ENCODE assay signal across 9 cellular contexts in the genomic region with DNA sequence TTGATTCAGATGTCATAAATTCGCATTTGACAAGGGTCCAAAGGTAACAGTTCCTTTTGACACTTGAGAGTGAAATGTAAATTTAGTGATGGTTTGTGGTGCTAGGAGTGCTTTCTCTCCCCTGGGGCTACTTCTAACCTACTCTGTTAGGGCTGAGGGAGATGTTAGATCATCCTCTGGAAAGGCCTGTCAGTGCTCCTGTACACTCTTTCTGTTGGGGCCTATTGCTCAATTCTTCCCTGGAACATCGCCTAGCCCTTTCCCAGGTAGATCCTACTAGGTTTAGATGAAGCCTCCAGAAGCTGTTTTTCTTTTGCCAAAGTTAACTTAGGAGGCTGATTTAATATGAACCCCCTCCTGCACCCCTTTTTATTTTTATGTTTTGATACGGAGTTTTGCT. TPM values are rescaled to one million over a fixed set of nuclear protein-coding genes. Genes with fewer than 3 reads are reported as not detected.
A peak's percentile ranks its signal among the peaks of the same experiment; 100 is the strongest.
DNase-seq lines count a peak whose midpoint lies in the region; ATAC-seq and TF ChIP-seq lines count a peak whose summit lies in the region.
"Had no signal": no experiment of that assay in that cellular context is flagged by ENCODE, and none has a peak within 500 bp of the region (broad histone marks: within the 10 kb centered on the region; RNA-seq: fewer than 3 reads in every experiment).

No MANE protein-coding gene starts in this region.

- DNase-seq in NCI-H2171 treated with DMSO at 0.1 percent for 48 hours (lab: John Stamatoyannopoulos, UW) = peak; percentile 10
- DNase-seq in NCI-H2171 (lab: John Stamatoyannopoulos, UW) = no peak
- DNase-seq in NCI-H2107 (lab: John Stamatoyannopoulos, UW) = peak; percentile 25
- no peak for DNase-seq in spleen
- no peak for DNase-seq in NCI-H2227 (lab: John Stamatoyannopoulos, UW; ENCODE audit: unreplicated experiment)
- DNase-seq in hippocampal formation (lab: John Stamatoyannopoulos, UW) = no peak

- peaks cover 8% of the 10 kb centered on the region for H3K4me1 ChIP-seq in ectodermal cell (ENCODE audit: control insufficient read depth, insufficient read depth, low read length)
- H3K4me1 ChIP-seq in spleen = peaks cover 9 to 23% (median 20%) of the 10 kb centered on the region in 6 donors

- H3K36me3 ChIP-seq in ectodermal cell (ENCODE audit: control insufficient read depth, insufficient read depth, low read length) = peaks cover 9% of the 10 kb centered on the region
- H3K36me3 ChIP-seq in spleen = peaks cover 0 to 13% (median 5%) of the 10 kb centered on the region in 6 donors

- H3K27me3 ChIP-seq in ectodermal cell (ENCODE audit: control insufficient read depth, insufficient read depth, low read length, poor library complexity, severe bottlenecking) (no peaks in the 10 kb centered on the region), spleen (replicated peaks in 1 of 7) (no peaks in the 10 kb centered on the region)
- H3K27me3 ChIP-seq: SJSA1 had no signal

- no peak for TF ChIP-seq POLR2A in spleen (IDR thresholded peaks at IDR 0.05)

- ATAC-seq in GM19328 (IDR thresholded peaks at IDR 0.05; ENCODE audit: unreplicated experiment) = no peak

- H3K9me3 ChIP-seq in ectodermal cell (ENCODE audit: control insufficient read depth, low read length) = no peaks in the 10 kb centered on the region
- H3K9me3 ChIP-seq in spleen = no peaks in the 10 kb centered on the region
- H3K9me3 ChIP-seq: SJSA1 had no signal

- no peak for TF ChIP-seq CTCF in spleen (IDR thresholded peaks at IDR 0.05 in 8 of 11, conservative IDR thresholded peaks at IDR 0.05 in 3 of 11)

- WGBS in ectodermal cell, 2 experiments = 85 to 96% methylated on average over 3 of the region's 3 CpGs
- 80 to 88% (median 82%) methylated on average over 3 of the region's 3 CpGs for WGBS in spleen, 5 donors

- H3K27ac ChIP-seq in ectodermal cell (ENCODE audit: insufficient read depth, low read depth, low read length, poor library complexity, severe bottlenecking) (no peak overlapping the region), spleen (peak overlapping the region; percentile 61 to 95 (median 89))
- H3K27ac ChIP-seq: SJSA1 had no signal

- H3K4me3 ChIP-seq in ectodermal cell (ENCODE audit: insufficient read depth, low read depth, low read length) (peak overlapping the region; percentile 68), spleen (peak overlapping the region in 3 of 8 donors; percentile 60 to 86 (median 71))

- intact Hi-C loops in spleen (cut with DNase I; ENCODE audit: low total_unique reads) = loop anchor here (10.0 kb wide), 1 partner anchor 503 kb away; the partner anchor contains the start of gene STAG1

RNA-seq across cellular contexts. Expression of gene PCCB, which starts 1.4 kb away (rescaled TPM):
- polyA plus RNA-seq in ectodermal cell (2013, experiment 1 of 4) = 61.7 TPM
- polyA plus RNA-seq in ectodermal cell (2013, experiment 2 of 4) = 63.0 TPM
- polyA plus RNA-seq in ectodermal cell (2013, experiment 3 of 4) = 52.4 TPM
- 56.5 TPM for polyA plus RNA-seq in ectodermal cell (2013, experiment 4 of 4)
- total RNA-seq in spleen = 10 to 100 TPM; 17.3 to 24.7 (median 21.0) TPM
- 10 to 100 TPM; 11.9 to 18.3 (median 15.7) TPM for polyA plus RNA-seq in spleen

RNA-seq across cellular contexts. Expression of gene MSL2, which starts 55.4 kb away (rescaled TPM):
- 35.4 TPM for polyA plus RNA-seq in ectodermal cell (2013, experiment 1 of 4)
- 33.9 TPM for polyA plus RNA-seq in ectodermal cell (2013, experiment 2 of 4)
- 33.0 TPM for polyA plus RNA-seq in ectodermal cell (2013, experiment 3 of 4)
- polyA plus RNA-seq in ectodermal cell (2013, experiment 4 of 4) = 37.1 TPM
- total RNA-seq in spleen = 10 to 100 TPM; 46.9 to 89.3 (median 59.6) TPM
- polyA plus RNA-seq in spleen = 10 to 100 TPM; 12.0 to 14.9 (median 13.3) TPM

Comparison
In these comparisons a context has a peak if more than half of its experiments do, and no peak if none do; other contexts are left out.
1. DNase-seq: peak in NCI-H2171 treated with DMSO at 0.1 percent for 48 hours (single experiment) and NCI-H2107 (single experiment); none in NCI-H2171 (single experiment), spleen (single experiment), NCI-H2227 (single experiment) and hippocampal formation (0 of 2).